1 cellular context compared by ENCODE assay signal in genomic region chr1:153647375-153647714, GRCh38.
TF ChIP-seq lines count a peak whose summit lies in the region.

No MANE protein-coding gene starts in this region.

TF ChIP-seq in K562, 482 proteins besides CTCF, POLR2A, EP300 and RAD21 (continued from another document):
- TF ChIP-seq, protein P1, sequence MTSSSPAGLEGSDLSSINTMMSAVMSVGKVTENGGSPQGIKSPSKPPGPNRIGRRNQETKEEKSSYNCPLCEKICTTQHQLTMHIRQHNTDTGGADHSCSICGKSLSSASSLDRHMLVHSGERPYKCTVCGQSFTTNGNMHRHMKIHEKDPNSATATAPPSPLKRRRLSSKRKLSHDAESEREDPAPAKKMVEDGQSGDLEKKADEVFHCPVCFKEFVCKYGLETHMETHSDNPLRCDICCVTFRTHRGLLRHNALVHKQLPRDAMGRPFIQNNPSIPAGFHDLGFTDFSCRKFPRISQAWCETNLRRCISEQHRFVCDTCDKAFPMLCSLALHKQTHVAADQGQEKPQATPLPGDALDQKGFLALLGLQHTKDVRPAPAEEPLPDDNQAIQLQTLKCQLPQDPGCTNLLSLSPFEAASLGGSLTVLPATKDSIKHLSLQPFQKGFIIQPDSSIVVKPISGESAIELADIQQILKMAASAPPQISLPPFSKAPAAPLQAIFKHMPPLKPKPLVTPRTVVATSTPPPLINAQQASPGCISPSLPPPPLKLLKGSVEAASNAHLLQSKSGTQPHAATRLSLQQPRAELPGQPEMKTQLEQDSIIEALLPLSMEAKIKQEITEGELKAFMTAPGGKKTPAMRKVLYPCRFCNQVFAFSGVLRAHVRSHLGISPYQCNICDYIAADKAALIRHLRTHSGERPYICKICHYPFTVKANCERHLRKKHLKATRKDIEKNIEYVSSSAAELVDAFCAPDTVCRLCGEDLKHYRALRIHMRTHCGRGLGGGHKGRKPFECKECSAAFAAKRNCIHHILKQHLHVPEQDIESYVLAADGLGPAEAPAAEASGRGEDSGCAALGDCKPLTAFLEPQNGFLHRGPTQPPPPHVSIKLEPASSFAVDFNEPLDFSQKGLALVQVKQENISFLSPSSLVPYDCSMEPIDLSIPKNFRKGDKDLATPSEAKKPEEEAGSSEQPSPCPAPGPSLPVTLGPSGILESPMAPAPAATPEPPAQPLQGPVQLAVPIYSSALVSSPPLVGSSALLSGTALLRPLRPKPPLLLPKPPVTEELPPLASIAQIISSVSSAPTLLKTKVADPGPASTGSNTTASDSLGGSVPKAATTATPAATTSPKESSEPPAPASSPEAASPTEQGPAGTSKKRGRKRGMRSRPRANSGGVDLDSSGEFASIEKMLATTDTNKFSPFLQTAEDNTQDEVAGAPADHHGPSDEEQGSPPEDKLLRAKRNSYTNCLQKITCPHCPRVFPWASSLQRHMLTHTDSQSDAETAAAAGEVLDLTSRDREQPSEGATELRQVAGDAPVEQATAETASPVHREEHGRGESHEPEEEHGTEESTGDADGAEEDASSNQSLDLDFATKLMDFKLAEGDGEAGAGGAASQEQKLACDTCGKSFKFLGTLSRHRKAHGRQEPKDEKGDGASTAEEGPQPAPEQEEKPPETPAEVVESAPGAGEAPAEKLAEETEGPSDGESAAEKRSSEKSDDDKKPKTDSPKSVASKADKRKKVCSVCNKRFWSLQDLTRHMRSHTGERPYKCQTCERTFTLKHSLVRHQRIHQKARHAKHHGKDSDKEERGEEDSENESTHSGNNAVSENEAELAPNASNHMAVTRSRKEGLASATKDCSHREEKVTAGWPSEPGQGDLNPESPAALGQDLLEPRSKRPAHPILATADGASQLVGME (CRISPR knock-in tag; IDR thresholded peaks at IDR 0.05) = no peak
- TF ChIP-seq RERE (CRISPR knock-in tag; IDR thresholded peaks at IDR 0.05; ENCODE audit: borderline replicate concordance) (no peak), RFX5 (IDR thresholded peaks at IDR 0.05; ENCODE audit: low read depth, low read length) (no peak), CHAMP1 (IDR thresholded peaks at IDR 0.05) (no peak)
TF ChIP-seq in K562: peak in this region for 11.
